ENCODE assay signal across 1 cellular context in the genomic region with DNA sequence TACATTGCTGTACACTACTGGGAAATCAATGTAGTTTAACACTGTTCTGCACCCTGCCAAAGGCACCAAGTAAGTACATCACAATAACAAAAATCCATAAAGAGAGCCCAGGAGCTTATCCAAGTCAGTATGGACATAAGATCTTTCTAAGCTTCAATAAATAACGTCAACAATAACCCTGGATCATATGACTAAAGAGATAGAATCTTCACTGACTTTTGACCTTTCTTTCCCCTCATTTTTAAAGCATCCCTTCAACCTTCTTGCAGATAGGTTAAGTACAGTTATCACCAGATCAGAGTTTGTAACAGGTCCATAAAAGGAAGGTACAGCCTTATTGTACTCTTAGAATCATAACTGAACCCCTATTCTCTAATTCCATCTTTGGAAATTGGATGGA.
TF ChIP-seq lines count a peak whose summit lies in the region.

No MANE protein-coding gene starts in this region.

TF ChIP-seq in HepG2, 621 proteins besides CTCF, POLR2A, EP300 and RAD21:
- TF ChIP-seq MIER2 (CRISPR knock-in tag; IDR thresholded peaks at IDR 0.05), result no peak
- TF ChIP-seq ZBTB1 (CRISPR knock-in tag; IDR thresholded peaks at IDR 0.05; ENCODE audit: borderline replicate concordance), result no peak
